In genomic region chr14:93939304-93940229, GRCh38 we compare ENCODE assay signal across 1 cellular context.
TF ChIP-seq lines count a peak whose summit lies in the region.

No MANE protein-coding gene starts in this region.

TF ChIP-seq in HepG2, 621 proteins besides CTCF, POLR2A, EP300 and RAD21 (continued from another document and continues in another):
- peak; percentile 35 for TF ChIP-seq YY1 (IDR thresholded peaks at IDR 0.05; ENCODE audit: insufficient read depth, insufficient replicate concordance, low read depth, low read length)
- TF ChIP-seq MYC (CRISPR knock-in tag; IDR thresholded peaks at IDR 0.05; ENCODE audit: borderline replicate concordance) = 0 out of 2 replicates have a peak, but pooled peaks have one; percentile 21
- TF ChIP-seq BHLHE40 (IDR thresholded peaks at IDR 0.05; ENCODE audit: low read length) = 0 out of 2 replicates have a peak, but pooled peaks have one; percentile 28
- no peak for TF ChIP-seq KLF12 (CRISPR knock-in tag; IDR thresholded peaks at IDR 0.05; ENCODE audit: borderline replicate concordance)
- TF ChIP-seq TARDBP (CRISPR knock-in tag; IDR thresholded peaks at IDR 0.05) = 0 out of 2 replicates have a peak, but pooled peaks have one; percentile 23
- TF ChIP-seq ZNF572 (CRISPR knock-in tag; IDR thresholded peaks at IDR 0.05) = no peak
- 0 out of 2 replicates have a peak, but pooled peaks have one; percentile 21 for TF ChIP-seq ZNF777 (CRISPR knock-in tag; IDR thresholded peaks at IDR 0.05)
- TF ChIP-seq MEIS2 (CRISPR knock-in tag; IDR thresholded peaks at IDR 0.05) = peak; percentile 35; the same call in 1 of the 2 replicates
- no peak for TF ChIP-seq ATF6 (CRISPR knock-in tag; conservative IDR thresholded peaks at IDR 0.05)
- TF ChIP-seq ZHX1 (CRISPR knock-in tag; IDR thresholded peaks at IDR 0.05; ENCODE audit: low read depth) = peak; percentile 79; the same call in 1 of the 2 replicates
- peak; percentile 41; the same call in 1 of the 2 replicates for TF ChIP-seq TBX2 (CRISPR knock-in tag; IDR thresholded peaks at IDR 0.05; ENCODE audit: borderline replicate concordance)
- peak; percentile 39; the same call in 1 of the 2 replicates for TF ChIP-seq ZFY (CRISPR knock-in tag; IDR thresholded peaks at IDR 0.05)
- TF ChIP-seq FOXC1 (CRISPR knock-in tag; IDR thresholded peaks at IDR 0.05; ENCODE audit: borderline replicate concordance) = no peak
- TF ChIP-seq PATZ1 (CRISPR knock-in tag; IDR thresholded peaks at IDR 0.05) = peak; percentile 50; the same call in 1 of the 2 replicates
- 0 out of 2 replicates have a peak, but pooled peaks have one; percentile 46 for TF ChIP-seq CHCHD3 (CRISPR knock-in tag; IDR thresholded peaks at IDR 0.05)
- TF ChIP-seq KDM5B (CRISPR knock-in tag; IDR thresholded peaks at IDR 0.05; ENCODE audit: borderline replicate concordance) = peak; percentile 60; the same call in 1 of the 2 replicates
- peak; percentile 55; the same call in 1 of the 2 replicates for TF ChIP-seq POGK (CRISPR knock-in tag; conservative IDR thresholded peaks at IDR 0.05)
- TF ChIP-seq HOXA3 (CRISPR knock-in tag; IDR thresholded peaks at IDR 0.05) = peak; percentile 82
- 0 out of 2 replicates have a peak, but pooled peaks have one; percentile 47 for TF ChIP-seq HOXA5 (CRISPR knock-in tag; IDR thresholded peaks at IDR 0.05)
- TF ChIP-seq ZFX (CRISPR knock-in tag; IDR thresholded peaks at IDR 0.05; ENCODE audit: low read depth) = peak; percentile 24; the same call in 1 of the 2 replicates
- peak; percentile 91 for TF ChIP-seq ZNF768 (CRISPR knock-in tag; IDR thresholded peaks at IDR 0.05)
- TF ChIP-seq ZGPAT (CRISPR knock-in tag; IDR thresholded peaks at IDR 0.05) = no peak
- TF ChIP-seq ZBTB7B (CRISPR knock-in tag; IDR thresholded peaks at IDR 0.05) = 0 out of 2 replicates have a peak, but pooled peaks have one; percentile 21
- TF ChIP-seq SALL1 (CRISPR knock-in tag; IDR thresholded peaks at IDR 0.05) = peak; percentile 34; the same call in 1 of the 2 replicates
- TF ChIP-seq FUBP1 (CRISPR knock-in tag; IDR thresholded peaks at IDR 0.05; ENCODE audit: borderline replicate concordance) = no peak
- 0 out of 2 replicates have a peak, but pooled peaks have one; percentile 28 for TF ChIP-seq NR1H2 (CRISPR knock-in tag; IDR thresholded peaks at IDR 0.05; ENCODE audit: borderline replicate concordance, low read depth)
- TF ChIP-seq TRAFD1 (CRISPR knock-in tag; IDR thresholded peaks at IDR 0.05; ENCODE audit: borderline replicate concordance) = no peak
- peak; percentile 61 for TF ChIP-seq ZNF687 (CRISPR knock-in tag; IDR thresholded peaks at IDR 0.05)
- no peak for TF ChIP-seq HOXA7 (CRISPR knock-in tag; IDR thresholded peaks at IDR 0.05)
